8 cellular contexts compared by ENCODE assay signal in genomic region chr10:73886085-73886529, GRCh38. TPM values are rescaled to one million over a fixed set of nuclear protein-coding genes. Genes with fewer than 3 reads are reported as not detected.
A peak's percentile ranks its signal among the peaks of the same experiment; 100 is the strongest.
DNase-seq lines count a peak whose midpoint lies in the region; ATAC-seq and TF ChIP-seq lines count a peak whose summit lies in the region.

No MANE protein-coding gene starts in this region.

- no peak overlapping the region for H3K27ac Mint-ChIP-seq in activated naive CD4-positive, alpha-beta T cell treated with anti-CD3 and anti-CD28 coated beads, Interleukin-2, amount 10 ng/mL, durations not matched to agents 7 days and 5 days

- TF ChIP-seq POLR2A in upper lobe of left lung (IDR thresholded peaks at IDR 0.05), result no peak

- H3K4me3 ChIP-seq in SJCRH30 (no peak overlapping the region), parathyroid adenoma (ENCODE audit: low read depth, low read length) (no peak overlapping the region), upper lobe of left lung (no peak overlapping the region)

- ATAC-seq in GM18868 (IDR thresholded peaks at IDR 0.05; ENCODE audit: unreplicated experiment) (peak; percentile 67), upper lobe of left lung (ENCODE audit: low FRiP score in 2 of 2) (peak; percentile 91 to 92)

- no peaks in the 10 kb centered on the region for H3K9me3 Mint-ChIP-seq in activated naive CD4-positive, alpha-beta T cell treated with anti-CD3 and anti-CD28 coated beads, Interleukin-2, amount 10 ng/mL, durations not matched to agents 7 days and 5 days

- H3K4me1 ChIP-seq in SJCRH30, result peaks cover 35% of the 10 kb centered on the region
- peaks cover 27% of the 10 kb centered on the region for H3K4me1 ChIP-seq in parathyroid adenoma
- peaks cover 30 to 31% (median 31%) of the 10 kb centered on the region in 4 donors for H3K4me1 ChIP-seq in upper lobe of left lung

- H3K36me3 ChIP-seq in SJCRH30 (no peaks in the 10 kb centered on the region), parathyroid adenoma (ENCODE audit: control insufficient read depth, insufficient read depth, low read length) (no peaks in the 10 kb centered on the region), upper lobe of left lung (no peaks in the 10 kb centered on the region)

- peak overlapping the region; percentile 86 for H2AFZ ChIP-seq in parathyroid adenoma

- WGBS in upper lobe of left lung, 2 donors, result 0% methylated on average over 1 to 5 of the region's 5 CpGs

- DNase-seq in AML-193 (lab: John Stamatoyannopoulos, UW), result peak; percentile 74 to 77
- DNase-seq in HuH-7 (ENCODE audit: low spot score), result peak; percentile 65
- peak; percentile 84 to 91 for DNase-seq in SJCRH30
- peak; percentile 77 for DNase-seq in activated naive CD4-positive, alpha-beta T cell treated with anti-CD3 and anti-CD28 coated beads, Interleukin-2, amount 10 ng/mL, durations not matched to agents 7 days and 5 days
- peak; percentile 66 for DNase-seq in globus pallidus (ENCODE audit: low spot score)
- peak in 1 of 2 donors; percentile 85 for DNase-seq in upper lobe of left lung

- H3K4me2 ChIP-seq in parathyroid adenoma (ENCODE audit: low read length), result peak overlapping the region; percentile 23

- H3K4me1 Mint-ChIP-seq in activated naive CD4-positive, alpha-beta T cell treated with anti-CD3 and anti-CD28 coated beads, Interleukin-2, amount 10 ng/mL, durations not matched to agents 7 days and 5 days, result peaks cover 2% of the 10 kb centered on the region

- TF ChIP-seq CTCF in parathyroid adenoma (IDR thresholded peaks at IDR 0.05), result peak; percentile 85
- TF ChIP-seq CTCF in upper lobe of left lung (IDR thresholded peaks at IDR 0.05), result peak; percentile 85 to 91 (median 88)

- H3K27me3 ChIP-seq in SJCRH30, result no peaks in the 10 kb centered on the region
- H3K27me3 ChIP-seq in parathyroid adenoma (ENCODE audit: control insufficient read depth, insufficient read depth, low read length), result no peaks in the 10 kb centered on the region
- H3K27me3 ChIP-seq in upper lobe of left lung, result no peaks in the 10 kb centered on the region

- H3K36me3 Mint-ChIP-seq in activated naive CD4-positive, alpha-beta T cell treated with anti-CD3 and anti-CD28 coated beads, Interleukin-2, amount 10 ng/mL, durations not matched to agents 7 days and 5 days, result no peaks in the 10 kb centered on the region

- H3K9ac ChIP-seq in parathyroid adenoma, result no peak overlapping the region

- no peak overlapping the region for H3K4me3 Mint-ChIP-seq in activated naive CD4-positive, alpha-beta T cell treated with anti-CD3 and anti-CD28 coated beads, Interleukin-2, amount 10 ng/mL, durations not matched to agents 7 days and 5 days

- H3K9me3 ChIP-seq in SJCRH30 (replicated peaks) (no peaks in the 10 kb centered on the region), parathyroid adenoma (ENCODE audit: control insufficient read depth, low read length) (no peaks in the 10 kb centered on the region), upper lobe of left lung (no peaks in the 10 kb centered on the region)

- H3K27me3 Mint-ChIP-seq in activated naive CD4-positive, alpha-beta T cell treated with anti-CD3 and anti-CD28 coated beads, Interleukin-2, amount 10 ng/mL, durations not matched to agents 7 days and 5 days, result peaks cover 18% of the 10 kb centered on the region

- H3K27ac ChIP-seq in SJCRH30, result no peak overlapping the region
- H3K27ac ChIP-seq in parathyroid adenoma, result peak overlapping the region; percentile 70
- peak overlapping the region in 2 of 4 donors; percentile 80 to 86 for H3K27ac ChIP-seq in upper lobe of left lung

- no peak for TF ChIP-seq EP300 in upper lobe of left lung (IDR thresholded peaks at IDR 0.05)

- CTCF ChIA-PET in activated naive CD4-positive, alpha-beta T cell treated with anti-CD3 and anti-CD28 coated beads, Interleukin-2, amount 10 ng/mL, durations not matched to agents 7 days and 5 days (lab: Charles Lee), result interaction anchor here (0.6 to 18.8 kb wide), 43 partner anchors 8 to 348 kb away, joined by 3 to 511 read pairs (median 4); partner anchors contain the start of gene PLAU

- H3K79me2 ChIP-seq in parathyroid adenoma, result no peaks in the 10 kb centered on the region

RNA-seq across cellular contexts. Expression of gene CAMK2G, which starts 11.8 kb away (rescaled TPM):
- 25.2 and 30.2 TPM in 2 replicates for total RNA-seq in SJCRH30 (2014; rRNA removed; shearing (Covaris generic))
- 10 to 100 TPM; 25.7 to 52.3 (median 43.0) TPM for total RNA-seq in upper lobe of left lung

RNA-seq across cellular contexts. Expression of gene PLAU, which starts 24.8 kb away (rescaled TPM):
- 58.5 and 64.8 TPM in 2 replicates for total RNA-seq in SJCRH30 (2014; rRNA removed; shearing (Covaris generic))
- total RNA-seq in upper lobe of left lung, result 10 to 100 TPM in 3 of 6 donors, 1 to 10 TPM in 3; 8.2 to 38.8 (median 12.4) TPM
